Comparison of ENCODE assay signal across 8 cellular contexts in the genomic region with DNA sequence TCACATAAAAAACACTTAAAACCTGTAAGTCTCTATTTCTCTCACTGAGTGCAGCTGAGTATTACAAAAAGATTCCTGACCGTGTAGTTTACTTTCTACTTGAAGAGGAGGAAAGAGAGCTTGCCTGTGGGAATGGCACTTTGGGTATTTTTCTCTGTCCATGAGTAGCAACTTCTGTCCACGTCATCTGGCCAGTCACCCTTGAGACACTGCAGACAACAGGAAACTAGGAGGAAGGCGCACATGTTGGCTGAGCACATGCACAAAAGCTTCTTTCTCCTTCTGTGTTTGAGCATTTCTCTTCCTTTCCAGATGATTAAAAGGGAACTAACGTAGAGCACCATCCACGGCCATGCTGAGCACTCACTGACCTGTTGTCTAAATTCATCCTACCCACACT. TPM values are rescaled to one million over a fixed set of nuclear protein-coding genes. Genes with fewer than 3 reads are reported as not detected.
DNase-seq lines count a peak whose midpoint lies in the region; ATAC-seq and TF ChIP-seq lines count a peak whose summit lies in the region.

No MANE protein-coding gene starts in this region.

- POLR2A ChIA-PET in activated CD4-positive, alpha-beta T cell treated with anti-CD3 and anti-CD28 coated beads, Interleukin-2, amount 10 ng/mL, durations not matched to agents 7 days and 5 days (lab: Charles Lee) = no interaction called here
- POLR2A ChIA-PET in activated CD8-positive, alpha-beta T cell treated with anti-CD3 and anti-CD28 coated beads, Interleukin-2, amount 10 ng/mL, durations not matched to agents 7 days and 5 days (lab: Charles Lee) = interaction anchor here (0.7 to 8.6 kb wide), 5 partner anchors 10 to 29 kb away, joined by 3 to 117 read pairs (median 3); a partner anchor contains a TSS
- POLR2A ChIA-PET in RWPE1 (lab: Yijun Ruan, JAX; ENCODE audit: low non-redundant PET) = no interaction called here

- H3K27ac ChIP-seq in RWPE1 = no peak overlapping the region

- peak overlapping the region; percentile 98 for H3K4me3 Mint-ChIP-seq in activated CD4-positive, alpha-beta T cell treated with anti-CD3 and anti-CD28 coated beads, Interleukin-2, amount 10 ng/mL, durations not matched to agents 7 days and 5 days
- peak overlapping the region; percentile 99 for H3K4me3 Mint-ChIP-seq in activated CD8-positive, alpha-beta T cell treated with anti-CD3 and anti-CD28 coated beads, Interleukin-2, amount 10 ng/mL, durations not matched to agents 7 days and 5 days

- H3K27me3 Mint-ChIP-seq in activated CD4-positive, alpha-beta T cell treated with anti-CD3 and anti-CD28 coated beads, Interleukin-2, amount 10 ng/mL, durations not matched to agents 7 days and 5 days = no peaks in the 10 kb centered on the region
- H3K27me3 Mint-ChIP-seq in activated CD8-positive, alpha-beta T cell treated with anti-CD3 and anti-CD28 coated beads, Interleukin-2, amount 10 ng/mL, durations not matched to agents 7 days and 5 days (ENCODE audit: low read depth) = no peaks in the 10 kb centered on the region

- H3K36me3 Mint-ChIP-seq in activated CD4-positive, alpha-beta T cell treated with anti-CD3 and anti-CD28 coated beads, Interleukin-2, amount 10 ng/mL, durations not matched to agents 7 days and 5 days (ENCODE audit: low read depth) = peaks cover 98% of the 10 kb centered on the region
- peaks cover 98% of the 10 kb centered on the region for H3K36me3 Mint-ChIP-seq in activated CD8-positive, alpha-beta T cell treated with anti-CD3 and anti-CD28 coated beads, Interleukin-2, amount 10 ng/mL, durations not matched to agents 7 days and 5 days (ENCODE audit: low read depth)

- intact Hi-C loops in left ventricle myocardium superior (cut with micrococcal nuclease) = no loop called here

- H3K27ac Mint-ChIP-seq in activated CD4-positive, alpha-beta T cell treated with anti-CD3 and anti-CD28 coated beads, Interleukin-2, amount 10 ng/mL, durations not matched to agents 7 days and 5 days = peak overlapping the region; percentile 88
- peak overlapping the region; percentile 93 for H3K27ac Mint-ChIP-seq in activated CD8-positive, alpha-beta T cell treated with anti-CD3 and anti-CD28 coated beads, Interleukin-2, amount 10 ng/mL, durations not matched to agents 7 days and 5 days

- peaks cover 70% of the 10 kb centered on the region for H3K4me1 Mint-ChIP-seq in activated CD4-positive, alpha-beta T cell treated with anti-CD3 and anti-CD28 coated beads, Interleukin-2, amount 10 ng/mL, durations not matched to agents 7 days and 5 days
- peaks cover 70% of the 10 kb centered on the region for H3K4me1 Mint-ChIP-seq in activated CD8-positive, alpha-beta T cell treated with anti-CD3 and anti-CD28 coated beads, Interleukin-2, amount 10 ng/mL, durations not matched to agents 7 days and 5 days (ENCODE audit: low read depth)

- ATAC-seq in activated CD8-positive, alpha-beta T cell treated with anti-CD3 and anti-CD28 coated beads, Interleukin-2, amount 10 ng/mL, durations not matched to agents 7 days and 5 days = no peak
- ATAC-seq in left ventricle myocardium superior = peak; percentile 71
- no peak for ATAC-seq in HG02798 (IDR thresholded peaks at IDR 0.05; ENCODE audit: poor library complexity, unreplicated experiment)

- no peaks in the 10 kb centered on the region for H3K9me3 Mint-ChIP-seq in activated CD4-positive, alpha-beta T cell treated with anti-CD3 and anti-CD28 coated beads, Interleukin-2, amount 10 ng/mL, durations not matched to agents 7 days and 5 days
- no peaks in the 10 kb centered on the region for H3K9me3 Mint-ChIP-seq in activated CD8-positive, alpha-beta T cell treated with anti-CD3 and anti-CD28 coated beads, Interleukin-2, amount 10 ng/mL, durations not matched to agents 7 days and 5 days (ENCODE audit: insufficient read depth)

- CTCF ChIA-PET in activated CD4-positive, alpha-beta T cell treated with anti-CD3 and anti-CD28 coated beads, Interleukin-2, amount 10 ng/mL, durations not matched to agents 7 days and 5 days (lab: Charles Lee) = interaction anchor here (1.1 to 4.4 kb wide), 3 partner anchors 12 to 24 kb away, joined by 3 to 27 read pairs (median 4); a partner anchor contains a TSS
- CTCF ChIA-PET in activated CD8-positive, alpha-beta T cell treated with anti-CD3 and anti-CD28 coated beads, Interleukin-2, amount 10 ng/mL, durations not matched to agents 7 days and 5 days (lab: Charles Lee) = interaction anchor here (0.8 to 16.6 kb wide), 7 partner anchors 9 to 38 kb away, joined by 3 to 243 read pairs (median 6); no protein-coding TSS in a partner anchor
- CTCF ChIA-PET in RWPE1 (lab: Yijun Ruan, JAX) = no interaction called here

- no peak for TF ChIP-seq CTCF in RWPE1 (conservative IDR thresholded peaks at IDR 0.05; ENCODE audit: low read depth)

- no peak for DNase-seq in activated CD4-positive, alpha-beta T cell treated with anti-CD3 and anti-CD28 coated beads, Interleukin-2, amount 10 ng/mL, durations not matched to agents 7 days and 5 days
- DNase-seq in activated CD4-positive, alpha-beta T cell treated with anti-CD3 and anti-CD28 coated beads for 4 hours = no peak
- DNase-seq in activated CD8-positive, alpha-beta T cell treated with anti-CD3 and anti-CD28 coated beads, Interleukin-2, amount 10 ng/mL, durations not matched to agents 7 days and 5 days = no peak
- DNase-seq in left ventricle myocardium superior (peak; percentile 47), superior temporal gyrus (ENCODE audit: extremely low spot score) (peak; percentile 45), RWPE1 (ENCODE audit: low spot score) (no peak), HK-2 (ENCODE audit: unreplicated experiment) (no peak)

RNA-seq across cellular contexts. Expression of a gene that starts 19.7 kb away (rescaled TPM):
- total RNA-seq in activated CD4-positive, alpha-beta T cell treated with anti-CD3 and anti-CD28 coated beads, Interleukin-2, amount 10 ng/mL, durations not matched to agents 7 days and 5 days = 1 to 10 TPM; 5.4 to 5.7 TPM
- total RNA-seq in activated CD8-positive, alpha-beta T cell treated with anti-CD3 and anti-CD28 coated beads, Interleukin-2, amount 10 ng/mL, durations not matched to agents 7 days and 5 days = 1 to 10 TPM; 4.9 to 5.3 TPM
- 1.8 TPM for total RNA-seq in left ventricle myocardium superior

Comparison
In these comparisons a context has a peak if more than half of its experiments do, and no peak if none do; other contexts are left out.
1. DNase-seq: peak in left ventricle myocardium superior (single experiment) and superior temporal gyrus (single experiment); none in activated CD4-positive, alpha-beta T cell treated with anti-CD3 and anti-CD28 coated beads, Interleukin-2, amount 10 ng/mL, durations not matched to agents 7 days and 5 days (single experiment), activated CD4-positive, alpha-beta T cell treated with anti-CD3 and anti-CD28 coated beads for 4 hours (0 of 2), activated CD8-positive, alpha-beta T cell treated with anti-CD3 and anti-CD28 coated beads, Interleukin-2, amount 10 ng/mL, durations not matched to agents 7 days and 5 days (single experiment), RWPE1 (single experiment) and HK-2 (single experiment).